32 cellular contexts compared by ENCODE assay signal in the genomic region with DNA sequence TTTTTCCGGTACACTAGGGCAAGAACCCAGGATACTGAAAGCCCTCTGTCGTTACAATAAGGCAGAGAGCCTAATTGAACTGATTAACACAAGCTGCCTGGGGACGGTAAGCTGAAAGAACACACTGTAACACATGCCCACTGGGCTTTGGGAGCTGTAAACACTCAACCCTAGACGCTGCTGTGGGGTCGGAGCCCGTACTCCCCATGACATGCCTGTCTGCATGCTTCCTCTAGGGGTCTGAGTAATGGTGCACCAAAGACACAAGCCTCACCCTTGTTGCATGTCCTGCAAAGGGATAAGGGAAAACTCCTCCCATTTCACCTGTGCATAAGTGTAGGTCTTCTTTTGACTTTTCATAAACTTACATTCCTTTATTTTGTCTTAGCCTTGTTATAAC.
DNase-seq lines count a peak whose midpoint lies in the region; ATAC-seq and TF ChIP-seq lines count a peak whose summit lies in the region.
"Had no signal": no experiment of that assay in that cellular context is flagged by ENCODE, and none has a peak within 500 bp of the region (broad histone marks: within the 10 kb centered on the region; RNA-seq: fewer than 3 reads in every experiment).

No MANE protein-coding gene starts in this region.

- intact Hi-C loops in Right ventricle myocardium inferior (cut with DNase I), result no loop called here
- intact Hi-C loops in cardiac septum (cut with DNase I), result no loop called here
- intact Hi-C loops in vagina (cut with DNase I), result no loop called here

- no peak overlapping the region for H3K4me3 ChIP-seq in vagina
- H3K4me3 ChIP-seq: esophagus muscularis mucosa, gastroesophageal sphincter, GM23248, Peyer's patch, SJSA1, skin epidermis, thyroid gland had no signal

- H3K9me3 Mint-ChIP-seq in glutamatergic neuron (ENCODE audit: unreplicated experiment) (peaks cover 11% of the 10 kb centered on the region), osteocyte (ENCODE audit: unreplicated experiment) (no peaks in the 10 kb centered on the region)
- H3K9me3 Mint-ChIP-seq: activated CD4-positive, alpha-beta T cell treated with anti-CD3 and anti-CD28 coated beads, Interleukin-2, amount 10 ng/mL, durations not matched to agents 24 days and 14 days; activated naive CD4-positive, alpha-beta T cell treated with anti-CD3 and anti-CD28 coated beads, Interleukin-2, amount 50 U/mL, for 24 hours had no signal

- H3K36me3 Mint-ChIP-seq in glutamatergic neuron (ENCODE audit: unreplicated experiment) (no peaks in the 10 kb centered on the region), osteocyte (ENCODE audit: unreplicated experiment) (no peaks in the 10 kb centered on the region)
- H3K36me3 Mint-ChIP-seq: activated CD8-positive, alpha-beta memory T cell treated with anti-CD3 and anti-CD28 coated beads, Interleukin-2, amount 10 ng/mL, durations not matched to agents 7 days and 5 days; activated naive CD4-positive, alpha-beta T cell treated with anti-CD3 and anti-CD28 coated beads, Interleukin-2, amount 50 U/mL, for 24 hours; natural killer cell; stimulated activated memory B cell treated with anti-CD40 and anti-IgM and Interleukin-4, amounts not matched to agents 10 μg/mL and 1 μg/mL and 100 μg/mL, for 72 hours had no signal

- peak overlapping the region; percentile 81 for H3K27ac ChIP-seq in vagina
- H3K27ac ChIP-seq: HL-60, Peyer's patch, SJSA1, thyroid gland had no signal

- no peaks in the 10 kb centered on the region for H3K27me3 ChIP-seq in vagina
- H3K27me3 ChIP-seq: ascending aorta, BE2C, esophagus muscularis mucosa, gastroesophageal sphincter, Peyer's patch, SJSA1, thyroid gland had no signal

- H3K4me1 Mint-ChIP-seq in glutamatergic neuron (ENCODE audit: low read depth, unreplicated experiment) (peaks cover 52% of the 10 kb centered on the region), osteocyte (ENCODE audit: unreplicated experiment) (peaks cover 71% of the 10 kb centered on the region)
- H3K4me1 Mint-ChIP-seq: activated CD4-positive, alpha-beta T cell treated with anti-CD3 and anti-CD28 coated beads, Interleukin-2, amount 10 ng/mL, durations not matched to agents 24 days and 14 days; activated CD8-positive, alpha-beta memory T cell treated with anti-CD3 and anti-CD28 coated beads, Interleukin-2, amount 10 ng/mL, durations not matched to agents 7 days and 5 days; activated naive CD4-positive, alpha-beta T cell treated with anti-CD3 and anti-CD28 coated beads, Interleukin-2, amount 50 U/mL, for 24 hours; natural killer cell; stimulated activated memory B cell treated with anti-CD40 and anti-IgM and Interleukin-4, amounts not matched to agents 10 μg/mL and 1 μg/mL and 100 μg/mL, for 72 hours; T-helper 17 cell had no signal

- peak overlapping the region; percentile 84 for H3K27ac Mint-ChIP-seq in glutamatergic neuron (ENCODE audit: unreplicated experiment)
- H3K27ac Mint-ChIP-seq in osteocyte (ENCODE audit: unreplicated experiment), result peak overlapping the region; percentile 96
- H3K27ac Mint-ChIP-seq: activated CD4-positive, alpha-beta T cell treated with anti-CD3 and anti-CD28 coated beads, Interleukin-2, amount 10 ng/mL, durations not matched to agents 24 days and 14 days; activated CD8-positive, alpha-beta memory T cell treated with anti-CD3 and anti-CD28 coated beads, Interleukin-2, amount 10 ng/mL, durations not matched to agents 7 days and 5 days; activated naive CD4-positive, alpha-beta T cell treated with anti-CD3 and anti-CD28 coated beads, Interleukin-2, amount 50 U/mL, for 24 hours; natural killer cell; stimulated activated memory B cell treated with anti-CD40 and anti-IgM and Interleukin-4, amounts not matched to agents 10 μg/mL and 1 μg/mL and 100 μg/mL, for 72 hours; T-helper 17 cell had no signal

- H3K36me3 ChIP-seq in vagina, result no peaks in the 10 kb centered on the region
- H3K36me3 ChIP-seq: ascending aorta, BE2C, esophagus muscularis mucosa, gastroesophageal sphincter, Peyer's patch, thyroid gland had no signal

- peak overlapping the region; percentile 22 for H3K4me3 Mint-ChIP-seq in glutamatergic neuron (ENCODE audit: unreplicated experiment)
- H3K4me3 Mint-ChIP-seq in osteocyte (ENCODE audit: unreplicated experiment), result no peak overlapping the region
- H3K4me3 Mint-ChIP-seq: activated CD4-positive, alpha-beta T cell treated with anti-CD3 and anti-CD28 coated beads, Interleukin-2, amount 10 ng/mL, durations not matched to agents 24 days and 14 days; activated CD8-positive, alpha-beta memory T cell treated with anti-CD3 and anti-CD28 coated beads, Interleukin-2, amount 10 ng/mL, durations not matched to agents 7 days and 5 days; activated naive CD4-positive, alpha-beta T cell treated with anti-CD3 and anti-CD28 coated beads, Interleukin-2, amount 50 U/mL, for 24 hours; natural killer cell; stimulated activated memory B cell treated with anti-CD40 and anti-IgM and Interleukin-4, amounts not matched to agents 10 μg/mL and 1 μg/mL and 100 μg/mL, for 72 hours; T-helper 17 cell had no signal

- TF ChIP-seq CTCF in glutamatergic neuron (IDR thresholded peaks at IDR 0.05; ENCODE audit: partially characterized antibody, unreplicated experiment) (peak; percentile 43), osteocyte (IDR thresholded peaks at IDR 0.05) (no peak), vagina (IDR thresholded peaks at IDR 0.05) (no peak)

- peaks cover 48% of the 10 kb centered on the region for H3K4me1 ChIP-seq in vagina
- H3K4me1 ChIP-seq: BE2C, Peyer's patch had no signal

- TF ChIP-seq POLR2A in vagina (IDR thresholded peaks at IDR 0.05), result no peak

- peaks cover 7% of the 10 kb centered on the region for H3K27me3 Mint-ChIP-seq in glutamatergic neuron (ENCODE audit: unreplicated experiment)
- H3K27me3 Mint-ChIP-seq in osteocyte (ENCODE audit: unreplicated experiment), result no peaks in the 10 kb centered on the region
- H3K27me3 Mint-ChIP-seq: activated CD4-positive, alpha-beta T cell treated with anti-CD3 and anti-CD28 coated beads, Interleukin-2, amount 10 ng/mL, durations not matched to agents 24 days and 14 days; activated CD8-positive, alpha-beta memory T cell treated with anti-CD3 and anti-CD28 coated beads, Interleukin-2, amount 10 ng/mL, durations not matched to agents 7 days and 5 days; activated naive CD4-positive, alpha-beta T cell treated with anti-CD3 and anti-CD28 coated beads, Interleukin-2, amount 50 U/mL, for 24 hours; stimulated activated memory B cell treated with anti-CD40 and anti-IgM and Interleukin-4, amounts not matched to agents 10 μg/mL and 1 μg/mL and 100 μg/mL, for 72 hours; T-helper 17 cell had no signal

- DNase-seq in Right ventricle myocardium inferior (ENCODE audit: missing footprints) (no peak), cardiac septum (ENCODE audit: low spot score) (no peak), glutamatergic neuron (peak; percentile 50), osteocyte (ENCODE audit: extremely low spot score, unreplicated experiment) (no peak), vagina (ENCODE audit: extremely low spot score in 2 of 2) (no peak), NCI-H748 treated with DMSO at 0.1 percent for 48 hours (lab: John Stamatoyannopoulos, UW) (no peak), NOMO-1 (lab: John Stamatoyannopoulos, UW; ENCODE audit: unreplicated experiment in 2 of 2) (no peak)
- DNase-seq in activated CD8-positive, alpha-beta memory T cell treated with anti-CD3 and anti-CD28 coated beads, Interleukin-2, amount 50 U/mL, for 48 hours, result no peak
- DNase-seq: activated CD4-positive, alpha-beta T cell treated with anti-CD3 and anti-CD28 coated beads, Interleukin-2, amount 10 ng/mL, durations not matched to agents 24 days and 14 days; activated CD8-positive, alpha-beta memory T cell treated with anti-CD3 and anti-CD28 coated beads, Interleukin-2, amount 10 ng/mL, durations not matched to agents 7 days and 5 days; BE2C; cerebellar nuclear complex; COR-L47; effector CD4-positive, alpha-beta T cell; kidney; mammary epithelial cell; natural killer cell; NCI-H1105; NCI-H2081; NCI-H446; Peyer's patch; T-helper 17 cell; thyroid gland had no signal

- H3K9me3 ChIP-seq in vagina, result no peaks in the 10 kb centered on the region
- H3K9me3 ChIP-seq: ascending aorta, BE2C, esophagus muscularis mucosa, gastroesophageal sphincter, Peyer's patch, SJSA1, thyroid gland had no signal

- peak; percentile 35 for ATAC-seq in Right ventricle myocardium inferior
- ATAC-seq: activated CD8-positive, alpha-beta memory T cell treated with anti-CD3 and anti-CD28 coated beads, Interleukin-2, amount 10 ng/mL, durations not matched to agents 7 days and 5 days; gastroesophageal sphincter; natural killer cell; stimulated activated memory B cell treated with anti-CD40 and anti-IgM and Interleukin-4, amounts not matched to agents 10 μg/mL and 1 μg/mL and 100 μg/mL, for 72 hours; T-helper 17 cell had no signal
